In genomic region chr16:67183284-67183626, GRCh38 we compare ENCODE assay signal across 8 cellular contexts. TPM values are rescaled to one million over a fixed set of nuclear protein-coding genes. Genes with fewer than 3 reads are reported as not detected.
DNase-seq lines count a peak whose midpoint lies in the region; TF ChIP-seq lines count a peak whose summit lies in the region.

No MANE protein-coding gene starts in this region.

- TF ChIP-seq POLR2A in Raji (IDR thresholded peaks at IDR 0.05; ENCODE audit: insufficient read depth, low read depth, low read length): peak; percentile 59; the same call in 1 of the 2 replicates

- H3K9me3 ChIP-seq in skeletal muscle satellite cell (replicated peaks; ENCODE audit: low read length): no peaks in the 10 kb centered on the region

- H3K4me3 ChIP-seq in GM12864 (ENCODE audit: low read depth, low read length): peak overlapping the region; percentile 84
- H3K4me3 ChIP-seq in foreskin fibroblast (ENCODE audit: low read depth in 1 of 2, low read length in 2 of 2): peak overlapping the region; percentile 75 to 76
- H3K4me3 ChIP-seq in skeletal muscle satellite cell (ENCODE audit: low read length): peak overlapping the region; percentile 86

- peaks cover 10% of the 10 kb centered on the region for H3K36me3 ChIP-seq in skeletal muscle satellite cell (ENCODE audit: insufficient read depth, low read length)

- peak overlapping the region; percentile 90 for H3K9ac ChIP-seq in skeletal muscle satellite cell (ENCODE audit: low read depth, low read length)

- DNase-seq in GM12864 (ENCODE audit: low read depth) (no peak), foreskin fibroblast (no peak), NCI-H1105 treated with DMSO at 0.1 percent for 48 hours (lab: John Stamatoyannopoulos, UW) (no peak), SIG-M5 (lab: John Stamatoyannopoulos, UW) (no peak)
- no peak for DNase-seq in activated CD4-positive, alpha-beta T cell treated with anti-CD3 and anti-CD28 coated beads for 4 hours
- DNase-seq in stimulated activated naive CD4-positive, alpha-beta T cell treated with Interleukin-2 at 50 U/mL for 16 hours (lab: John Stamatoyannopoulos, UW): no peak

- peaks cover 62% of the 10 kb centered on the region for H3K4me1 ChIP-seq in skeletal muscle satellite cell (ENCODE audit: control insufficient read depth, insufficient read depth, low read length)

- peak overlapping the region; percentile 83 for H3K4me2 ChIP-seq in skeletal muscle satellite cell (ENCODE audit: low read length)

- H3K27me3 ChIP-seq in skeletal muscle satellite cell (ENCODE audit: control insufficient read depth, insufficient read depth, low read length): no peaks in the 10 kb centered on the region

- TF ChIP-seq CTCF in GM12864 (IDR thresholded peaks at IDR 0.05; ENCODE audit: low read depth, low read length, missing control alignments) (no peak), foreskin fibroblast (IDR thresholded peaks at IDR 0.05; ENCODE audit: low read depth, low read length) (no peak)

RNA-seq across cellular contexts. Expression of gene MATCAP1, which starts 0.5 kb away (rescaled TPM):
- 10.6 and 14.9 TPM in 2 replicates for total RNA-seq in skeletal muscle satellite cell (2012; rRNA removed)

RNA-seq across cellular contexts. Expression of gene EXOC3L1, which starts 6.7 kb away (rescaled TPM):
- total RNA-seq in skeletal muscle satellite cell (2012; rRNA removed): not detected in 2 replicates

RNA-seq across cellular contexts. Expression of gene E2F4, which starts 8.7 kb away (rescaled TPM):
- 77.6 and 88.0 TPM in 2 replicates for total RNA-seq in skeletal muscle satellite cell (2012; rRNA removed)

RNA-seq across cellular contexts. Expression of gene NOL3, which starts 12.9 kb away (rescaled TPM):
- total RNA-seq in skeletal muscle satellite cell (2012; rRNA removed): 17.3 and 24.3 TPM in 2 replicates

RNA-seq across cellular contexts. Expression of gene ELMO3, which starts 15.7 kb away (rescaled TPM):
- total RNA-seq in skeletal muscle satellite cell (2012; rRNA removed): 0.25 and 0.44 TPM in 2 replicates
